8 cellular contexts compared by ENCODE assay signal in the genomic region with DNA sequence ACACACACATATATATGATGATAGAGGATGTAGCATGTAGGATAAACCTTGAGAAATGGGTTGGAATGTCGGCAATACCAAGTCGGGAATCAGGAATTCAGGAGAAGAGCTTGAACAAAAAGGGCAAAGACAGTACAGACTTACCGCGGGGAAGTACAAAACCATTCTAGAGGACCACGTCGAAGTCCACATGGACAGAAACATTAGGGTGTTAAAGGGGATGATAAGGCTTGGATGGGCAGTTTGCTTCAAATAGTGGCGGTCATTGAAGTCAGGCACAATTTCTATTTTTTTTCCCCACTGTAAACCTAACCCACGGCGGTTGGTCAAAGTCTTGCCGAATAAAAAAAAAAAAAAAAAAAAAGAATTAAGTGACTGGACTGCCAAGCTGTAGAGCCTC. TPM values are rescaled to one million over a fixed set of nuclear protein-coding genes. Genes with fewer than 3 reads are reported as not detected.
DNase-seq lines count a peak whose midpoint lies in the region; ATAC-seq, FAIRE-seq and TF ChIP-seq lines count a peak whose summit lies in the region.

No MANE protein-coding gene starts in this region.

- 80% methylated on average over 10 of the region's 10 CpGs for WGBS in GM12878 (ENCODE audit: insufficient coverage, insufficient replicate concordance, low lambda C conversion rate, missing lambda C conversion rate)

- POLR2A ChIA-PET in GM12878 (lab: Charles Lee): no interaction called here

- H3K9me3 Mint-ChIP-seq in HFFc6: no peaks in the 10 kb centered on the region

- RAD21 ChIA-PET in GM12878 (lab: Charles Lee; ENCODE audit: unreplicated experiment): no interaction called here

- CTCF ChIA-PET in GM12878 (lab: Yijun Ruan, JAX): interaction anchor here (0.6 to 0.9 kb wide), 3 partner anchors 10 to 73 kb away, joined by 3 read pairs; a partner anchor contains a TSS

- peak overlapping the region; percentile 87 for H3K4me3 ChIP-seq in ACC112 (ENCODE audit: low read depth, low read length)
- peak overlapping the region; percentile 74 for H3K4me3 ChIP-seq in GM12878
- peak overlapping the region; percentile 57 for H3K4me3 ChIP-seq in mononuclear cell (ENCODE audit: low read length)

- no peak for TF ChIP-seq POLR2A in GM12878 (IDR thresholded peaks at IDR 0.05; ENCODE audit: low read depth, low read length)

- DNase-seq in HFFc6: no peak
- no peak for DNase-seq in GM12878 (ENCODE audit: low read depth, low spot score)
- DNase-seq in NCI-H748 (lab: John Stamatoyannopoulos, UW; ENCODE audit: unreplicated experiment): no peak
- DNase-seq in posterior cingulate gyrus: no peak

- H3K4me1 ChIP-seq in ACC112 (ENCODE audit: control insufficient read depth, insufficient read depth, low read length, unreplicated experiment) (peaks cover 15% of the 10 kb centered on the region), GM12878 (ENCODE audit: control insufficient read depth, insufficient read depth, low read length) (no peaks in the 10 kb centered on the region), mononuclear cell (ENCODE audit: insufficient read depth, low read length) (peaks cover 44% of the 10 kb centered on the region)

- H2AFZ ChIP-seq in ACC112 (ENCODE audit: low read length, unreplicated experiment) (peak overlapping the region; percentile 99), GM12878 (ENCODE audit: control insufficient read depth, low read depth, low read length) (peak overlapping the region; percentile 94)

- peaks cover 44% of the 10 kb centered on the region for H3K4me1 Mint-ChIP-seq in HFFc6 (ENCODE audit: low read depth)

- no peaks in the 10 kb centered on the region for H4K20me1 ChIP-seq in GM12878 (ENCODE audit: control insufficient read depth, insufficient read depth)

- no peak for FAIRE-seq in GM12878 (lab: Jason Lieb, UNC)

- ATAC-seq in GM12878: no peak
- ATAC-seq in GM21825 (IDR thresholded peaks at IDR 0.05; ENCODE audit: unreplicated experiment): no peak
- ATAC-seq in GM19395 (IDR thresholded peaks at IDR 0.05; ENCODE audit: unreplicated experiment): no peak

- no peak overlapping the region for H3K27ac ChIP-seq in ACC112 (ENCODE audit: low read depth, low read length)
- H3K27ac ChIP-seq in GM12878 (ENCODE audit: control insufficient read depth, insufficient read depth): peak overlapping the region; percentile 82

- peaks cover 40% of the 10 kb centered on the region for H3K79me2 ChIP-seq in ACC112 (ENCODE audit: control insufficient read depth, insufficient read depth, low read length, unreplicated experiment)
- H3K79me2 ChIP-seq in GM12878 (ENCODE audit: control insufficient read depth, insufficient read depth, low read length): peaks cover 44% of the 10 kb centered on the region

- no TSS peak for BruUV-seq in GM12878 (replicated peaks; lab: Mats Ljungman, UMichigan)

- H3K4me2 ChIP-seq in GM12878 (ENCODE audit: control insufficient read depth, insufficient read depth): peak overlapping the region; percentile 94

- H3K9ac ChIP-seq in GM12878 (ENCODE audit: control insufficient read depth, insufficient read depth, low read length): peak overlapping the region; percentile 83

- in situ Hi-C loops in GM12878 (cut with MboI): no loop called here

- no peak for TF ChIP-seq EP300 in GM12878 (IDR thresholded peaks at IDR 0.05; ENCODE audit: borderline replicate concordance in 1 of 2, control insufficient read depth in 1 of 2, low read depth in 2 of 2, low read length in 2 of 2)

- SMC1A ChIA-PET in GM12878 (lab: Charles Lee; ENCODE audit: uncharacterized antibody, unreplicated experiment): interaction anchor here (0.7 to 1.6 kb wide), 2 partner anchors 8 to 99 kb away, joined by 3 to 4 read pairs; no protein-coding TSS in a partner anchor

- peaks cover 5% of the 10 kb centered on the region; the same call in 1 of the 3 replicates for H3K9me3 ChIP-seq in GM12878 (replicated peaks; ENCODE audit: control insufficient read depth, insufficient read depth, low read length)
- no peaks in the 10 kb centered on the region for H3K9me3 ChIP-seq in mononuclear cell (ENCODE audit: low read depth, low read length)

- H3K27me3 Mint-ChIP-seq in HFFc6 (ENCODE audit: insufficient read depth): peaks cover 12% of the 10 kb centered on the region

- no peak for TF ChIP-seq RAD21 in GM12878 (IDR thresholded peaks at IDR 0.05; ENCODE audit: insufficient read depth, low read depth, low read length)

- intact Hi-C loops in GM12878 (cut with micrococcal nuclease; ENCODE audit: unreplicated experiment) (no loop called here), posterior cingulate gyrus (cut with DNase I) (loop anchor here (10.0 kb wide), 1 partner anchor 230 kb away; a partner anchor contains a TSS)

- peaks cover 22% of the 10 kb centered on the region for H3K36me3 Mint-ChIP-seq in HFFc6 (ENCODE audit: low read depth)

- H3K4me3 Mint-ChIP-seq in HFFc6: peak overlapping the region; percentile 95

- TF ChIP-seq CTCF in HFFc6 (IDR thresholded peaks at IDR 0.05) (no peak), GM12878 (IDR thresholded peaks at IDR 0.05 in 2 of 3, conservative IDR thresholded peaks at IDR 0.05 in 1 of 3; ENCODE audit: control insufficient read depth in 2 of 3, extremely low read depth in 1 of 3, insufficient read depth in 1 of 3, low read depth in 3 of 3, low read length in 3 of 3) (no peak)

- no peak overlapping the region for H3K27ac Mint-ChIP-seq in HFFc6

- H3K27me3 ChIP-seq in ACC112 (ENCODE audit: insufficient read depth, low read length) (no peaks in the 10 kb centered on the region), GM12878 (replicated peaks in 1 of 2; ENCODE audit: control insufficient read depth in 2 of 2, insufficient read depth in 2 of 2, low read length in 1 of 2) (no peaks in the 10 kb centered on the region), mononuclear cell (ENCODE audit: insufficient read depth, low read length) (no peaks in the 10 kb centered on the region)

- H3K36me3 ChIP-seq in ACC112 (ENCODE audit: insufficient read depth, low read length) (peaks cover 6% of the 10 kb centered on the region; the same call in 1 of the 2 replicates), GM12878 (ENCODE audit: control insufficient read depth in 2 of 2, insufficient read depth in 2 of 2, low read length in 1 of 2) (peaks cover 0 to under 1% of the 10 kb centered on the region in 2 experiments; a peak in 1 of 4 replicates)

TF ChIP-seq in GM12878, 131 proteins besides CTCF, POLR2A, EP300 and RAD21:
- TF ChIP-seq PML (IDR thresholded peaks at IDR 0.05; ENCODE audit: low read length) (no peak), CBX5 (IDR thresholded peaks at IDR 0.05; ENCODE audit: low read depth) (no peak), RB1 (IDR thresholded peaks at IDR 0.05; ENCODE audit: borderline replicate concordance) (no peak), JUNB (IDR thresholded peaks at IDR 0.05) (no peak), NFIC (IDR thresholded peaks at IDR 0.05; ENCODE audit: low read depth, low read length) (no peak), STAT1 (conservative IDR thresholded peaks at IDR 0.05) (no peak)
- TF ChIP-seq, protein P1, sequence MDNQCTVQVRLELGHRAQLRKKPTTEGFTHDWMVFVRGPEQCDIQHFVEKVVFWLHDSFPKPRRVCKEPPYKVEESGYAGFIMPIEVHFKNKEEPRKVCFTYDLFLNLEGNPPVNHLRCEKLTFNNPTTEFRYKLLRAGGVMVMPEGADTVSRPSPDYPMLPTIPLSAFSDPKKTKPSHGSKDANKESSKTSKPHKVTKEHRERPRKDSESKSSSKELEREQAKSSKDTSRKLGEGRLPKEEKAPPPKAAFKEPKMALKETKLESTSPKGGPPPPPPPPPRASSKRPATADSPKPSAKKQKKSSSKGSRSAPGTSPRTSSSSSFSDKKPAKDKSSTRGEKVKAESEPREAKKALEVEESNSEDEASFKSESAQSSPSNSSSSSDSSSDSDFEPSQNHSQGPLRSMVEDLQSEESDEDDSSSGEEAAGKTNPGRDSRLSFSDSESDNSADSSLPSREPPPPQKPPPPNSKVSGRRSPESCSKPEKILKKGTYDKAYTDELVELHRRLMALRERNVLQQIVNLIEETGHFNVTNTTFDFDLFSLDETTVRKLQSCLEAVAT (IDR thresholded peaks at IDR 0.05): peak; percentile 92

RNA-seq across cellular contexts. Expression of a gene that starts 0.8 kb away (rescaled TPM):
- total RNA-seq in HFFc6 (2021; fragmentation: NEBNext Ultra II Directional; extraction: Animal tissue kit (Norgen Biotek cat#: 25700)): 10 to 100 TPM; 44.4 to 55.2 (median 48.7) TPM
- 35.9 and 37.6 TPM in 2 replicates for total RNA-seq in GM12878 (2013; cell fraction: nucleolus; rRNA removed)
- total RNA-seq in GM12878 (2014; rRNA removed): 18.2 and 19.8 TPM in 2 replicates
- total RNA-seq in GM12878 (2014; rRNA removed; fragmentation: Illumina TruSeq; extraction: Trizol): 26.8 and 28.4 TPM in 2 replicates
- 42.6 and 45.5 TPM in 2 replicates for total RNA-seq in GM12878 (2021)
- polyA plus RNA-seq in GM12878 (2011; ENCODE audit: low read depth): 21.4 TPM
- 24.4 and 39.5 TPM in 2 replicates for polyA plus RNA-seq in GM12878 (2011; rRNA removed)
- polyA plus RNA-seq in GM12878 (2011; cell fraction: cytosol; rRNA removed): 8.6 and 15.4 TPM in 2 replicates
- 12.5 and 13.8 TPM in 2 replicates for polyA plus RNA-seq in GM12878 (2011; cell fraction: nucleus; rRNA removed)
- polyA plus RNA-seq in GM12878 (2012): 38.1 and 40.2 TPM in 2 replicates
- polyA plus RNA-seq in GM12878 (2014; fragmentation: Illumina TruSeq; extraction: Trizol): 46.5 and 59.6 TPM in 2 replicates
- polyA plus RNA-seq in GM12878 (2014; fragmentation: Nextera tagmentation; extraction: Ambion mirVana): 10 to 100 TPM; 16.7 to 22.0 TPM
- polyA plus RNA-seq in GM12878 (2014; rRNA removed): 21.3 and 22.3 TPM in 2 replicates
- polyA plus RNA-seq in GM12878 (2016; fragmentation: Nextera tagmentation; extraction: Ambion mirVana): 10 to 100 TPM; 19.4 to 20.5 TPM
- polyA minus RNA-seq in GM12878 (2011; rRNA and poly(A)+ RNA removed): 12.8 and 19.6 TPM in 2 replicates
- 9.0 and 11.2 TPM in 2 replicates for polyA minus RNA-seq in GM12878 (2011; cell fraction: cytosol; rRNA and poly(A)+ RNA removed)
- 6.9 and 10.0 TPM in 2 replicates for polyA minus RNA-seq in GM12878 (2011; cell fraction: nucleus; rRNA and poly(A)+ RNA removed)
- total RNA-seq in mononuclear cell: 20.1 TPM
